Comparison of ENCODE assay signal across 39 cellular contexts in the genomic region with DNA sequence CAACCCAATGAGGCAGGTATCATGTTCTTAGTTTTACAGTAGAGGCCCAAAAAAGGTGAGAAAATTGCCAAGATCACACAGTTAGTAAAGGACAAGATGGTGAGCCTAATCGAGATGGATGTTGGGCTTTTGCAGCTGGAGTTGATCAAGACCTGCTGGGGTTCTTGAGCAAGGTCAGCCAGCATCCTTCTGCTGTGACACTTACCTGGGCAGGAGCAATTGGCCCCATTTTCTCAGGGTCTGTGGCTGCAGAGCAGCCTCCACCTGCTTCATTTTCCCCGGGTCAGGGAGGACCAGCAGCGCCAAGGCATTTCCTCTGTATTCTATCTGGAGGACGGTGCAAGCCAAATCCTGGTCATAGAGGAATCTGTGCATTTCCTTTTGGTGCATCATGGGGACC. TPM values are rescaled to one million over a fixed set of nuclear protein-coding genes. Genes with fewer than 3 reads are reported as not detected.
"Had no signal": no experiment of that assay in that cellular context is flagged by ENCODE, and none has a peak within 500 bp of the region (broad histone marks: within the 10 kb centered on the region; RNA-seq: fewer than 3 reads in every experiment).

No MANE protein-coding gene starts in this region.

- H3K4me3 Mint-ChIP-seq: activated B cell treated with CpG ODN at 0.5 μM for 24 hours; activated CD4-positive, alpha-beta memory T cell treated with anti-CD3 and anti-CD28 coated beads for 36 hours; activated CD4-positive, alpha-beta T cell treated with anti-CD3 and anti-CD28 coated beads, Interleukin-2, amount 10 ng/mL, durations not matched to agents 24 days and 14 days; activated CD8-positive, alpha-beta T cell treated with anti-CD3 and anti-CD28 coated beads for 36 hours; activated naive CD4-positive, alpha-beta T cell treated with anti-CD3 and anti-CD28 coated beads for 36 hours; activated naive CD8-positive, alpha-beta T cell treated with anti-CD3 and anti-CD28 coated beads, Interleukin-2, amount 10 ng/mL, durations not matched to agents 7 days and 5 days; activated naive CD8-positive, alpha-beta T cell treated with anti-CD3 and anti-CD28 coated beads, Interleukin-2, amount 50 U/mL, for 24 hours; activated T-cell treated with anti-CD3 and anti-CD28 coated beads, Interleukin-2, amount 50 U/mL, for 4 hours; activated T-cell treated with anti-CD3 and anti-CD28 coated beads, Interleukin-2, amount 50 U/mL, for 72 hours; activated T-helper 1 cell treated with anti-CD3 and anti-CD28 coated beads, Interleukin-12 subunit alpha, Interleukin-12 subunit beta, Interleukin-2, Interleukin-4 antibody, amounts not matched to agents 30 ng/mL and 10 ng/mL and 1 ng/mL, durations not matched to agents 14 hours and 24 hours and 36 hours; activated T-helper 17 cell treated with anti-CD3 and anti-CD28 coated beads, Interleukin-2, amount 50 U/mL, for 72 hours; brain; central memory CD8-positive, alpha-beta T cell; T-helper 1 cell treated with Interleukin-12 subunit alpha and Interleukin-12 subunit beta and Interleukin-4 antibody, amounts not matched to agents 30 μg/mL and 1 μg/mL, for 36 hours; T-helper 2 cell treated with Interferon-gamma antibody and Interleukin-4, amounts not matched to agents 5 μg/mL and 100 μg/mL, for 36 hours had no signal

- H3K36me3 ChIP-seq: ascending aorta, cardiac muscle cell had no signal

- H3K9me3 Mint-ChIP-seq: activated B cell treated with CpG ODN at 0.5 μM for 24 hours; activated CD4-positive, alpha-beta memory T cell treated with anti-CD3 and anti-CD28 coated beads for 36 hours; activated CD4-positive, alpha-beta T cell treated with anti-CD3 and anti-CD28 coated beads, Interleukin-2, amount 10 ng/mL, durations not matched to agents 24 days and 14 days; activated CD8-positive, alpha-beta T cell treated with anti-CD3 and anti-CD28 coated beads for 36 hours; activated naive CD4-positive, alpha-beta T cell treated with anti-CD3 and anti-CD28 coated beads for 36 hours; activated naive CD8-positive, alpha-beta T cell treated with anti-CD3 and anti-CD28 coated beads, Interleukin-2, amount 10 ng/mL, durations not matched to agents 7 days and 5 days; activated naive CD8-positive, alpha-beta T cell treated with anti-CD3 and anti-CD28 coated beads, Interleukin-2, amount 50 U/mL, for 24 hours; activated T-cell treated with anti-CD3 and anti-CD28 coated beads, Interleukin-2, amount 50 U/mL, for 4 hours; activated T-helper 1 cell treated with anti-CD3 and anti-CD28 coated beads, Interleukin-12 subunit alpha, Interleukin-12 subunit beta, Interleukin-2, Interleukin-4 antibody, amounts not matched to agents 30 ng/mL and 10 ng/mL and 1 ng/mL, durations not matched to agents 14 hours and 24 hours and 36 hours; activated T-helper 17 cell treated with anti-CD3 and anti-CD28 coated beads, Interleukin-2, amount 50 U/mL, for 72 hours; T-helper 1 cell treated with Interleukin-12 subunit alpha and Interleukin-12 subunit beta and Interleukin-4 antibody, amounts not matched to agents 30 μg/mL and 1 μg/mL, for 36 hours; T-helper 2 cell treated with Interferon-gamma antibody and Interleukin-4, amounts not matched to agents 5 μg/mL and 100 μg/mL, for 36 hours had no signal

- H3K27me3 ChIP-seq: ascending aorta, cardiac muscle cell had no signal

- H3K27me3 Mint-ChIP-seq: brain had no signal

- H3K4me1 ChIP-seq: ascending aorta had no signal

- H3K9me3 ChIP-seq: ascending aorta had no signal

- DNase-seq: activated B cell treated with CpG ODN at 0.5 μM for 24 hours; activated CD4-positive, alpha-beta memory T cell treated with anti-CD3 and anti-CD28 coated beads for 36 hours; activated CD4-positive, alpha-beta T cell treated with anti-CD3 and anti-CD28 coated beads for 4 hours; activated CD4-positive, alpha-beta T cell treated with anti-CD3 and anti-CD28 coated beads, Interleukin-2, amount 10 ng/mL, durations not matched to agents 24 days and 14 days; activated CD4-positive, alpha-beta T cell treated with anti-CD3 and anti-CD28 coated beads, Interleukin-2, amount 50 U/mL, for 1 hour; activated CD4-positive, alpha-beta T cell treated with anti-CD3 and anti-CD28 coated beads, Interleukin-2, amount 50 U/mL, for 4 hours; activated CD4-positive, CD25-positive, alpha-beta regulatory T cell treated with anti-CD3 and anti-CD28 coated beads, Interleukin-2, amount 50 U/mL, for 72 hours; activated CD8-positive, alpha-beta memory T cell treated with anti-CD3 and anti-CD28 coated beads, Interleukin-2, amount 50 U/mL, for 4 hours; activated CD8-positive, alpha-beta T cell treated with anti-CD3 and anti-CD28 coated beads for 36 hours; activated effector memory CD4-positive, alpha-beta T cell treated with anti-CD3 and anti-CD28 coated beads, Interleukin-2, amount 50 U/mL, for 16 hours; activated gamma-delta T cell treated with Interleukin-2 at 50 U/mL for 16 hours; activated naive CD4-positive, alpha-beta T cell; activated naive CD4-positive, alpha-beta T cell treated with anti-CD3 and anti-CD28 coated beads for 36 hours; activated naive CD4-positive, alpha-beta T cell treated with anti-CD3 and anti-CD28 coated beads, Interleukin-2, amount 50 U/mL, for 16 hours; activated naive CD8-positive, alpha-beta T cell treated with anti-CD3 and anti-CD28 coated beads, Interleukin-2, amount 10 ng/mL, durations not matched to agents 7 days and 5 days; activated naive CD8-positive, alpha-beta T cell treated with anti-CD3 and anti-CD28 coated beads, Interleukin-2, amount 50 U/mL, for 24 hours; activated T-cell treated with anti-CD3 and anti-CD28 coated beads for 4 hours; activated T-cell treated with anti-CD3 and anti-CD28 coated beads, Interleukin-2, amount 50 U/mL, for 1 hour; activated T-cell treated with anti-CD3 and anti-CD28 coated beads, Interleukin-2, amount 50 U/mL, for 4 hours; activated T-cell treated with anti-CD3 and anti-CD28 coated beads, Interleukin-2, amount 50 U/mL, for 72 hours; amygdala; anterior cingulate cortex; caudate nucleus; cerebellar nuclear complex; T-helper 1 cell; T-helper 2 cell; T-helper 9 cell had no signal

- H3K27ac Mint-ChIP-seq: activated B cell treated with CpG ODN at 0.5 μM for 24 hours; activated CD4-positive, alpha-beta memory T cell treated with anti-CD3 and anti-CD28 coated beads for 36 hours; activated CD4-positive, alpha-beta T cell treated with anti-CD3 and anti-CD28 coated beads, Interleukin-2, amount 10 ng/mL, durations not matched to agents 24 days and 14 days; activated CD8-positive, alpha-beta T cell treated with anti-CD3 and anti-CD28 coated beads for 36 hours; activated naive CD4-positive, alpha-beta T cell treated with anti-CD3 and anti-CD28 coated beads for 36 hours; activated naive CD4-positive, alpha-beta T cell treated with anti-CD3 and anti-CD28 coated beads, Interleukin-2, amount 50 U/mL, for 72 hours; activated naive CD8-positive, alpha-beta T cell treated with anti-CD3 and anti-CD28 coated beads, Interleukin-2, amount 10 ng/mL, durations not matched to agents 7 days and 5 days; activated naive CD8-positive, alpha-beta T cell treated with anti-CD3 and anti-CD28 coated beads, Interleukin-2, amount 50 U/mL, for 24 hours; activated T-cell treated with anti-CD3 and anti-CD28 coated beads, Interleukin-2, amount 50 U/mL, for 72 hours; activated T-helper 1 cell treated with anti-CD3 and anti-CD28 coated beads, Interleukin-12 subunit alpha, Interleukin-12 subunit beta, Interleukin-2, Interleukin-4 antibody, amounts not matched to agents 30 ng/mL and 10 ng/mL and 1 ng/mL, durations not matched to agents 14 hours and 24 hours and 36 hours; activated T-helper 17 cell treated with anti-CD3 and anti-CD28 coated beads, Interleukin-2, amount 50 U/mL, for 72 hours; brain; T-helper 1 cell treated with Interleukin-12 subunit alpha and Interleukin-12 subunit beta and Interleukin-4 antibody, amounts not matched to agents 30 μg/mL and 1 μg/mL, for 36 hours; T-helper 2 cell treated with Interferon-gamma antibody and Interleukin-4, amounts not matched to agents 5 μg/mL and 100 μg/mL, for 36 hours had no signal

- H3K27ac ChIP-seq: ascending aorta, cardiac muscle cell, VCaP had no signal

- H3K4me3 ChIP-seq: ascending aorta, cardiac muscle cell had no signal

- H3K36me3 Mint-ChIP-seq: activated CD4-positive, alpha-beta memory T cell treated with anti-CD3 and anti-CD28 coated beads for 36 hours; activated naive CD4-positive, alpha-beta T cell treated with anti-CD3 and anti-CD28 coated beads, Interleukin-2, amount 50 U/mL, for 72 hours; activated naive CD8-positive, alpha-beta T cell treated with anti-CD3 and anti-CD28 coated beads, Interleukin-2, amount 10 ng/mL, durations not matched to agents 7 days and 5 days; brain had no signal

- H3K4me1 Mint-ChIP-seq: activated B cell treated with CpG ODN at 0.5 μM for 24 hours; activated CD4-positive, alpha-beta T cell treated with anti-CD3 and anti-CD28 coated beads, Interleukin-2, amount 10 ng/mL, durations not matched to agents 24 days and 14 days; activated naive CD8-positive, alpha-beta T cell treated with anti-CD3 and anti-CD28 coated beads, Interleukin-2, amount 10 ng/mL, durations not matched to agents 7 days and 5 days; activated naive CD8-positive, alpha-beta T cell treated with anti-CD3 and anti-CD28 coated beads, Interleukin-2, amount 50 U/mL, for 24 hours; activated T-helper 17 cell treated with anti-CD3 and anti-CD28 coated beads, Interleukin-2, amount 50 U/mL, for 72 hours; central memory CD8-positive, alpha-beta T cell had no signal

RNA-seq across cellular contexts. Expression of a gene that starts 6.5 kb away (rescaled TPM):
- total RNA-seq: activated B cell treated with CpG ODN at 0.5 μM for 24 hours; activated CD4-positive, alpha-beta memory T cell treated with anti-CD3 and anti-CD28 coated beads for 36 hours; activated CD4-positive, alpha-beta T cell treated with anti-CD3 and anti-CD28 coated beads, Interleukin-2, amount 10 ng/mL, durations not matched to agents 24 days and 14 days; activated CD8-positive, alpha-beta memory T cell treated with anti-CD3 and anti-CD28 coated beads for 36 hours; activated CD8-positive, alpha-beta T cell treated with anti-CD3 and anti-CD28 coated beads for 36 hours; activated naive CD4-positive, alpha-beta T cell treated with anti-CD3 and anti-CD28 coated beads for 36 hours; activated naive CD4-positive, alpha-beta T cell treated with anti-CD3 and anti-CD28 coated beads, Interleukin-2, amount 50 U/mL, for 72 hours; activated naive CD8-positive, alpha-beta T cell treated with anti-CD3 and anti-CD28 coated beads, Interleukin-2, amount 10 ng/mL, durations not matched to agents 7 days and 5 days; activated T-cell treated with anti-CD3 and anti-CD28 coated beads, Interleukin-2, amount 50 U/mL, for 4 hours; activated T-cell treated with anti-CD3 and anti-CD28 coated beads, Interleukin-2, amount 50 U/mL, for 72 hours; activated T-helper 1 cell treated with anti-CD3 and anti-CD28 coated beads, Interleukin-12 subunit alpha, Interleukin-12 subunit beta, Interleukin-2, Interleukin-4 antibody, amounts not matched to agents 30 ng/mL and 10 ng/mL and 1 ng/mL, durations not matched to agents 14 hours and 24 hours and 36 hours; activated T-helper 17 cell treated with anti-CD3 and anti-CD28 coated beads, Interleukin-2, amount 50 U/mL, for 72 hours; ascending aorta; bronchial epithelial cell; cardiac muscle cell had no signal

RNA-seq across cellular contexts. Expression of a gene that starts 29.9 kb away (rescaled TPM):
- total RNA-seq: activated CD4-positive, alpha-beta memory T cell treated with anti-CD3 and anti-CD28 coated beads for 36 hours; activated CD4-positive, alpha-beta T cell treated with anti-CD3 and anti-CD28 coated beads, Interleukin-2, amount 10 ng/mL, durations not matched to agents 24 days and 14 days; activated CD8-positive, alpha-beta memory T cell treated with anti-CD3 and anti-CD28 coated beads for 36 hours; activated CD8-positive, alpha-beta T cell treated with anti-CD3 and anti-CD28 coated beads for 36 hours; activated naive CD4-positive, alpha-beta T cell treated with anti-CD3 and anti-CD28 coated beads for 36 hours; activated naive CD4-positive, alpha-beta T cell treated with anti-CD3 and anti-CD28 coated beads, Interleukin-2, amount 50 U/mL, for 72 hours; activated naive CD8-positive, alpha-beta T cell treated with anti-CD3 and anti-CD28 coated beads, Interleukin-2, amount 10 ng/mL, durations not matched to agents 7 days and 5 days; activated T-cell treated with anti-CD3 and anti-CD28 coated beads, Interleukin-2, amount 50 U/mL, for 4 hours; activated T-cell treated with anti-CD3 and anti-CD28 coated beads, Interleukin-2, amount 50 U/mL, for 72 hours; activated T-helper 1 cell treated with anti-CD3 and anti-CD28 coated beads, Interleukin-12 subunit alpha, Interleukin-12 subunit beta, Interleukin-2, Interleukin-4 antibody, amounts not matched to agents 30 ng/mL and 10 ng/mL and 1 ng/mL, durations not matched to agents 14 hours and 24 hours and 36 hours; activated T-helper 17 cell treated with anti-CD3 and anti-CD28 coated beads, Interleukin-2, amount 50 U/mL, for 72 hours; ascending aorta; bronchial epithelial cell; cardiac muscle cell had no signal

RNA-seq across cellular contexts. Expression of a gene that starts 57.7 kb away (rescaled TPM):
- total RNA-seq: activated T-helper 1 cell treated with anti-CD3 and anti-CD28 coated beads, Interleukin-12 subunit alpha, Interleukin-12 subunit beta, Interleukin-2, Interleukin-4 antibody, amounts not matched to agents 30 ng/mL and 10 ng/mL and 1 ng/mL, durations not matched to agents 14 hours and 24 hours and 36 hours had no signal
